In the genomic region with DNA sequence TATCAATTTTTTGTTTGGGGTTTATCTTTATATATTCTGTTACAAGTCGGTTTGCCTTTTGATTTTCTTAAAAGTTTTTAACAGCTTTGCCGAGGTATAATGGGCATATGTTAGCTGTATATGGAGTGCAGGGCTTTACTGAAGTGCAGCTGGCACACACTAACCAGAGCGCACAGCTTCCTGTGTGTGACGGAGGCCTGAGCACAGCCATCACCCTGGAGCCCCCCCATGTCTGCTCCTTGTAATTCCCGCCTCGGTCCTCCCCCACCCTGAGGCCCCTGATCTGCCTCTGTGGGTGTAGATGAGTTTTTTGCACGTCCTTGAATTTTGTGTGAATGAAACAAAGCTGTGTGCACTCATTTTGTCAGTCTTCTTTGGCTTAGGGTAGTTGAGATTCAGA, we compare ENCODE assay signal across 1 cellular context.
TF ChIP-seq lines count a peak whose summit lies in the region.

No MANE protein-coding gene starts in this region.

TF ChIP-seq in SK-N-SH, 30 proteins besides CTCF, POLR2A, EP300 and RAD21 (continued from another document):
- TF ChIP-seq, protein P1, sequence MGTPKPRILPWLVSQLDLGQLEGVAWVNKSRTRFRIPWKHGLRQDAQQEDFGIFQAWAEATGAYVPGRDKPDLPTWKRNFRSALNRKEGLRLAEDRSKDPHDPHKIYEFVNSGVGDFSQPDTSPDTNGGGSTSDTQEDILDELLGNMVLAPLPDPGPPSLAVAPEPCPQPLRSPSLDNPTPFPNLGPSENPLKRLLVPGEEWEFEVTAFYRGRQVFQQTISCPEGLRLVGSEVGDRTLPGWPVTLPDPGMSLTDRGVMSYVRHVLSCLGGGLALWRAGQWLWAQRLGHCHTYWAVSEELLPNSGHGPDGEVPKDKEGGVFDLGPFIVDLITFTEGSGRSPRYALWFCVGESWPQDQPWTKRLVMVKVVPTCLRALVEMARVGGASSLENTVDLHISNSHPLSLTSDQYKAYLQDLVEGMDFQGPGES (IDR thresholded peaks at IDR 0.05; ENCODE audit: low read depth, low read length) = no peak
- TF ChIP-seq JUND (IDR thresholded peaks at IDR 0.05) (no peak), MEF2A (IDR thresholded peaks at IDR 0.05; ENCODE audit: borderline replicate concordance, low read depth) (no peak), TAF1 (IDR thresholded peaks at IDR 0.05; ENCODE audit: borderline replicate concordance, low read depth, low read length) (no peak), ELF1 (IDR thresholded peaks at IDR 0.05) (no peak), RXRA (IDR thresholded peaks at IDR 0.05; ENCODE audit: borderline replicate concordance, low read depth) (no peak), NRF1 (IDR thresholded peaks at IDR 0.05; ENCODE audit: low read depth, low read length) (no peak), FOSL2 (IDR thresholded peaks at IDR 0.05; ENCODE audit: borderline replicate concordance, low read depth) (no peak), PBX3 (IDR thresholded peaks at IDR 0.05) (no peak), EZH2phosphoT487 (IDR thresholded peaks at IDR 0.05; ENCODE audit: borderline replicate concordance, low read depth) (no peak), RCOR1 (IDR thresholded peaks at IDR 0.05; ENCODE audit: low read length) (no peak), ZBTB33 (IDR thresholded peaks at IDR 0.05; ENCODE audit: borderline replicate concordance, low read depth) (no peak), MXI1 (IDR thresholded peaks at IDR 0.05; ENCODE audit: low read depth, low read length) (no peak), SMC3 (IDR thresholded peaks at IDR 0.05; ENCODE audit: low read depth, low read length) (no peak), USF1 (IDR thresholded peaks at IDR 0.05; ENCODE audit: borderline replicate concordance, low read depth) (no peak), CHD2 (IDR thresholded peaks at IDR 0.05; ENCODE audit: low read length, partially characterized antibody) (no peak)
- TF ChIP-seq, protein P2, sequence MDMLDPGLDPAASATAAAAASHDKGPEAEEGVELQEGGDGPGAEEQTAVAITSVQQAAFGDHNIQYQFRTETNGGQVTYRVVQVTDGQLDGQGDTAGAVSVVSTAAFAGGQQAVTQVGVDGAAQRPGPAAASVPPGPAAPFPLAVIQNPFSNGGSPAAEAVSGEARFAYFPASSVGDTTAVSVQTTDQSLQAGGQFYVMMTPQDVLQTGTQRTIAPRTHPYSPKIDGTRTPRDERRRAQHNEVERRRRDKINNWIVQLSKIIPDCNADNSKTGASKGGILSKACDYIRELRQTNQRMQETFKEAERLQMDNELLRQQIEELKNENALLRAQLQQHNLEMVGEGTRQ (IDR thresholded peaks at IDR 0.05; ENCODE audit: borderline replicate concordance, low read depth, low read length) = no peak
- TF ChIP-seq, protein P3, sequence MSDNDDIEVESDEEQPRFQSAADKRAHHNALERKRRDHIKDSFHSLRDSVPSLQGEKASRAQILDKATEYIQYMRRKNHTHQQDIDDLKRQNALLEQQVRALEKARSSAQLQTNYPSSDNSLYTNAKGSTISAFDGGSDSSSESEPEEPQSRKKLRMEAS (IDR thresholded peaks at IDR 0.05; ENCODE audit: low read depth) = no peak
